20 cellular contexts compared by ENCODE assay signal in genomic region chr10:99337261-99337905, GRCh38. TPM values are rescaled to one million over a fixed set of nuclear protein-coding genes. Genes with fewer than 3 reads are reported as not detected.
A peak's percentile ranks its signal among the peaks of the same experiment; 100 is the strongest.
DNase-seq lines count a peak whose midpoint lies in the region; ATAC-seq and TF ChIP-seq lines count a peak whose summit lies in the region.
"Had no signal": no experiment of that assay in that cellular context is flagged by ENCODE, and none has a peak within 500 bp of the region (broad histone marks: within the 10 kb centered on the region; RNA-seq: fewer than 3 reads in every experiment).

No MANE protein-coding gene starts in this region.

- ATAC-seq in T-helper 17 cell = no peak
- ATAC-seq in HG03139 (IDR thresholded peaks at IDR 0.05; ENCODE audit: unreplicated experiment) = no peak

- no peak overlapping the region for H3K4me3 Mint-ChIP-seq in T-helper 17 cell
- H3K4me3 Mint-ChIP-seq: activated naive CD4-positive, alpha-beta T cell treated with anti-CD3 and anti-CD28 coated beads, Interleukin-2, amount 50 U/mL, for 24 hours; H9; memory B cell had no signal

- peak overlapping the region; percentile 14 for H3K27ac Mint-ChIP-seq in T-helper 17 cell
- H3K27ac Mint-ChIP-seq: activated naive CD4-positive, alpha-beta T cell treated with anti-CD3 and anti-CD28 coated beads, Interleukin-2, amount 50 U/mL, for 24 hours; H9; memory B cell had no signal

- H3K4me2 ChIP-seq in MM.1S (ENCODE audit: low read depth, low read length) = no peak overlapping the region
- H3K4me2 ChIP-seq: smooth muscle cell had no signal

- no peaks in the 10 kb centered on the region for H3K36me3 ChIP-seq in MM.1S (replicated peaks; ENCODE audit: insufficient read depth, low read length)
- H3K36me3 ChIP-seq: BE2C had no signal

- peaks cover 6% of the 10 kb centered on the region; the same call in 1 of the 2 replicates for H3K4me1 ChIP-seq in MM.1S (ENCODE audit: low read length)
- H3K4me1 ChIP-seq: BE2C had no signal

- peaks cover 42% of the 10 kb centered on the region for H3K27me3 Mint-ChIP-seq in T-helper 17 cell

- no peaks in the 10 kb centered on the region for H3K79me2 ChIP-seq in MM.1S (ENCODE audit: low read length)

- H4K20me1 ChIP-seq in MM.1S (ENCODE audit: insufficient read depth, low read length) = no peaks in the 10 kb centered on the region

- H3K9ac ChIP-seq in MM.1S (ENCODE audit: low read length) = no peak overlapping the region

- H3K4me3 ChIP-seq in MM.1S (ENCODE audit: low read length) = no peak overlapping the region
- H3K4me3 ChIP-seq: smooth muscle cell had no signal

- H3K36me3 Mint-ChIP-seq in T-helper 17 cell (ENCODE audit: low read depth) = no peaks in the 10 kb centered on the region
- H3K36me3 Mint-ChIP-seq: activated naive CD4-positive, alpha-beta T cell treated with anti-CD3 and anti-CD28 coated beads, Interleukin-2, amount 50 U/mL, for 24 hours; memory B cell had no signal

- no peaks in the 10 kb centered on the region for H3K9me2 ChIP-seq in MM.1S (replicated peaks; ENCODE audit: insufficient read depth, low read length)

- no peaks in the 10 kb centered on the region for H3F3A ChIP-seq in MM.1S (ENCODE audit: insufficient read depth, low read length)

- peaks cover 2% of the 10 kb centered on the region for H3K4me1 Mint-ChIP-seq in T-helper 17 cell
- H3K4me1 Mint-ChIP-seq: activated naive CD4-positive, alpha-beta T cell treated with anti-CD3 and anti-CD28 coated beads, Interleukin-2, amount 50 U/mL, for 24 hours; memory B cell had no signal

- H2AFZ ChIP-seq in MM.1S (ENCODE audit: low read length) = no peak overlapping the region

- H3K27me3 ChIP-seq in MM.1S (replicated peaks; ENCODE audit: insufficient read depth, low read length) = no peaks in the 10 kb centered on the region
- H3K27me3 ChIP-seq: BE2C had no signal

- DNase-seq in Ammon's horn (ENCODE audit: low spot score) (peak; percentile 13), ELF-1 (ENCODE audit: low read depth, low spot score) (peak; percentile 33), T-helper 17 cell (no peak), kidney glomerular epithelial cell (lab: John Stamatoyannopoulos, UW) (peak; percentile 89), MM.1S (no peak), NCI-H1436 (lab: John Stamatoyannopoulos, UW) (no peak)
- DNase-seq in stimulated activated CD4-positive, alpha-beta T cell treated with anti-CD3 and anti-CD28 coated beads, Interleukin-4, amount 100 ng/mL, for 4 hours = no peak
- DNase-seq: activated CD4-positive, alpha-beta T cell treated with anti-CD3 and anti-CD28 coated beads for 4 hours; activated T-cell treated with anti-CD3 and anti-CD28 coated beads, Interleukin-2, amount 50 U/mL, for 1 hour; BE2C; DMS79; effector CD8-positive, alpha-beta T cell; H9; KBM-7; stimulated activated naive CD4-positive, alpha-beta T cell treated with Interleukin-2 at 50 U/mL for 16 hours had no signal

- TF ChIP-seq CTCF in MM.1S (IDR thresholded peaks at IDR 0.05; ENCODE audit: low read length) = no peak

- no peak overlapping the region for H3K27ac ChIP-seq in MM.1S (ENCODE audit: low read length)

- H3K9me3 ChIP-seq in T-helper 17 cell (ENCODE audit: control insufficient read depth, low read length, poor library complexity, severe bottlenecking) (no peaks in the 10 kb centered on the region), MM.1S (replicated peaks; ENCODE audit: insufficient read depth, low read length) (no peaks in the 10 kb centered on the region)
- H3K9me3 ChIP-seq: BE2C had no signal

RNA-seq across cellular contexts. Expression of gene CNNM1, which starts 8.2 kb away (rescaled TPM):
- total RNA-seq in T-helper 17 cell = under 1 TPM; 0.15 to 0.16 TPM
- total RNA-seq: bronchial epithelial cell had no signal

Comparison
In these comparisons a context has a peak if more than half of its experiments do, and no peak if none do; other contexts are left out.
1. DNase-seq: peak in Ammon's horn (single experiment), ELF-1 (single experiment) and kidney glomerular epithelial cell (single experiment); none in T-helper 17 cell (0 of 3), stimulated activated CD4-positive, alpha-beta T cell treated with anti-CD3 and anti-CD28 coated beads, Interleukin-4, amount 100 ng/mL, for 4 hours (0 of 2), MM.1S (single experiment) and NCI-H1436 (single experiment).